ENCODE assay signal across 10 cellular contexts in the genomic region with DNA sequence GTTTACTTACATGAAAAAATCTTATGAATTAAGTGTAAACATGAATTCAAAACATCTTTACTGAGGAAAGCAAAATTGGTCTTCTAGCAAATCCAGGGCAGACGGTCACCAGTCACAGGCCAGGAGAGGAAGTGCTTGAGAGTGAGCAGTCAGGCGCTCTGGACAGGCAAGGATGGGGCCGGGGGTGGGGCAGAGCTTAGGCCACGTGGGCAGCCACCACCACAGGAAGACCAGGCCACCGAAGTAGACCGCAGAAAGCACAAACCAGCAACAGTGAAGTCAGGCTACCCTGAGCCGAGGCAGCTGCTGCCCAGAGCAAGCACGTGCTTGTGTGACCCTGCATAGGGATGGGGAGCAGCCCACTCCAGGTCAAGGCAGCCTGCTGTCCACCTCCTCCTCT. TPM values are rescaled to one million over a fixed set of nuclear protein-coding genes. Genes with fewer than 3 reads are reported as not detected.
DNase-seq lines count a peak whose midpoint lies in the region; ATAC-seq and TF ChIP-seq lines count a peak whose summit lies in the region.
"Had no signal": no experiment of that assay in that cellular context is flagged by ENCODE, and none has a peak within 500 bp of the region (broad histone marks: within the 10 kb centered on the region; RNA-seq: fewer than 3 reads in every experiment).

No MANE protein-coding gene starts in this region.

- H3K9me3 Mint-ChIP-seq in neural progenitor cell: no peaks in the 10 kb centered on the region

- H3K27me3 Mint-ChIP-seq in neural progenitor cell (ENCODE audit: insufficient read depth, low read depth): peaks cover 12% of the 10 kb centered on the region

- no peaks in the 10 kb centered on the region for H3F3A ChIP-seq in neural progenitor cell (ENCODE audit: low read depth)

- H3K9me3 ChIP-seq in endocrine pancreas (ENCODE audit: control insufficient read depth, low read length) (no peaks in the 10 kb centered on the region), neural progenitor cell (ENCODE audit: low read depth) (no peaks in the 10 kb centered on the region), osteoblast (ENCODE audit: low read depth, low read length) (no peaks in the 10 kb centered on the region)

- H4K20me1 ChIP-seq in neural progenitor cell (ENCODE audit: low read depth) (no peaks in the 10 kb centered on the region), osteoblast (ENCODE audit: insufficient read depth, low read length) (no peaks in the 10 kb centered on the region)

- CTCF ChIA-PET in GM10248 (lab: Yijun Ruan, JAX): interaction anchor here (1.0 kb wide), 1 partner anchor 9 kb away, joined by 3 read pairs; no protein-coding TSS in a partner anchor

- H3K27ac Mint-ChIP-seq in neural progenitor cell: peak overlapping the region; percentile 19
- H3K27ac Mint-ChIP-seq: progenitor cell of endocrine pancreas had no signal

- H3K79me2 ChIP-seq in neural progenitor cell (ENCODE audit: low read depth) (no peaks in the 10 kb centered on the region), osteoblast (ENCODE audit: insufficient read depth, low read length) (no peaks in the 10 kb centered on the region)

- no peak for ATAC-seq in GM18520 (IDR thresholded peaks at IDR 0.05; ENCODE audit: unreplicated experiment)
- ATAC-seq in GM21526 (IDR thresholded peaks at IDR 0.05; ENCODE audit: low FRiP score, unreplicated experiment): no peak

- POLR2A ChIA-PET in GM10248 (lab: Yijun Ruan, JAX): no interaction called here

- H3K36me3 Mint-ChIP-seq in neural progenitor cell: no peaks in the 10 kb centered on the region

- DNase-seq in GM10248 (ENCODE audit: extremely low spot score) (peak; percentile 78), NOMO-1 (lab: John Stamatoyannopoulos, UW; ENCODE audit: unreplicated experiment in 2 of 2) (peak; percentile 85 to 90), neural progenitor cell (ENCODE audit: low spot score) (no peak), osteoblast (ENCODE audit: insufficient read length, low spot score, missing footprints) (no peak), NCI-H524 (lab: John Stamatoyannopoulos, UW) (no peak)
- DNase-seq: NCI-H2107 had no signal

- H3K4me1 Mint-ChIP-seq in neural progenitor cell: peaks cover 7% of the 10 kb centered on the region

- H3K4me1 ChIP-seq in endocrine pancreas (ENCODE audit: control insufficient read depth, insufficient read depth, low read length) (no peaks in the 10 kb centered on the region), neural progenitor cell (no peaks in the 10 kb centered on the region), osteoblast (ENCODE audit: insufficient read depth, low read length) (peaks cover 21% of the 10 kb centered on the region)

- H3K4me3 Mint-ChIP-seq in neural progenitor cell: no peak overlapping the region

- H3K4me3 ChIP-seq in endocrine pancreas (ENCODE audit: control insufficient read depth, insufficient read depth, low read length) (no peak overlapping the region), neural progenitor cell (no peak overlapping the region), osteoblast (ENCODE audit: insufficient read depth, low read length) (no peak overlapping the region)

- H3K27me3 ChIP-seq in endocrine pancreas (ENCODE audit: control insufficient read depth, insufficient read depth, low read length) (no peaks in the 10 kb centered on the region), neural progenitor cell (no peaks in the 10 kb centered on the region), osteoblast (ENCODE audit: insufficient read depth, low read length) (peaks cover 3% of the 10 kb centered on the region)

- H2AFZ ChIP-seq in neural progenitor cell (replicated peaks): no peak overlapping the region
- no peak overlapping the region for H2AFZ ChIP-seq in osteoblast (ENCODE audit: low read length)

- H3K27ac ChIP-seq in neural progenitor cell: no peak overlapping the region
- H3K27ac ChIP-seq in osteoblast (ENCODE audit: low read depth, low read length): no peak overlapping the region

- H3K9ac ChIP-seq in endocrine pancreas (ENCODE audit: control insufficient read depth, insufficient read depth, low read length): peak overlapping the region; percentile 16
- H3K9ac ChIP-seq in neural progenitor cell: no peak overlapping the region

- no peak overlapping the region for H3K4me2 ChIP-seq in neural progenitor cell
- H3K4me2 ChIP-seq in osteoblast (ENCODE audit: insufficient read depth, low read length): no peak overlapping the region

- no peak for TF ChIP-seq CTCF in GM10248 (IDR thresholded peaks at IDR 0.05; ENCODE audit: control extremely low read depth, extremely low read depth, low read depth, missing control alignments)
- TF ChIP-seq CTCF in neural progenitor cell (IDR thresholded peaks at IDR 0.05): no peak
- TF ChIP-seq CTCF in osteoblast (IDR thresholded peaks at IDR 0.05; ENCODE audit: extremely low read depth, low read depth, low read length): no peak

- no peaks in the 10 kb centered on the region for H3K36me3 ChIP-seq in endocrine pancreas (ENCODE audit: control insufficient read depth, insufficient read depth, low read length)
- H3K36me3 ChIP-seq in neural progenitor cell: no peaks in the 10 kb centered on the region
- H3K36me3 ChIP-seq in osteoblast (ENCODE audit: insufficient read depth, low read length): no peaks in the 10 kb centered on the region

RNA-seq across cellular contexts. Expression of a gene that starts 33.5 kb away (rescaled TPM):
- total RNA-seq in neural progenitor cell (ENCODE audit: low replicate concordance) (0.12 TPM in 1 of 2 replicates, not detected in the other), osteoblast (not detected in 2 replicates)

Comparison
In these comparisons a context has a peak if more than half of its experiments do, and no peak if none do; other contexts are left out.
1. DNase-seq: peak in GM10248 (single experiment) and NOMO-1 (2 of 2); none in neural progenitor cell (single experiment), osteoblast (single experiment) and NCI-H524 (0 of 2).